1 cellular context compared by ENCODE assay signal in the genomic region with DNA sequence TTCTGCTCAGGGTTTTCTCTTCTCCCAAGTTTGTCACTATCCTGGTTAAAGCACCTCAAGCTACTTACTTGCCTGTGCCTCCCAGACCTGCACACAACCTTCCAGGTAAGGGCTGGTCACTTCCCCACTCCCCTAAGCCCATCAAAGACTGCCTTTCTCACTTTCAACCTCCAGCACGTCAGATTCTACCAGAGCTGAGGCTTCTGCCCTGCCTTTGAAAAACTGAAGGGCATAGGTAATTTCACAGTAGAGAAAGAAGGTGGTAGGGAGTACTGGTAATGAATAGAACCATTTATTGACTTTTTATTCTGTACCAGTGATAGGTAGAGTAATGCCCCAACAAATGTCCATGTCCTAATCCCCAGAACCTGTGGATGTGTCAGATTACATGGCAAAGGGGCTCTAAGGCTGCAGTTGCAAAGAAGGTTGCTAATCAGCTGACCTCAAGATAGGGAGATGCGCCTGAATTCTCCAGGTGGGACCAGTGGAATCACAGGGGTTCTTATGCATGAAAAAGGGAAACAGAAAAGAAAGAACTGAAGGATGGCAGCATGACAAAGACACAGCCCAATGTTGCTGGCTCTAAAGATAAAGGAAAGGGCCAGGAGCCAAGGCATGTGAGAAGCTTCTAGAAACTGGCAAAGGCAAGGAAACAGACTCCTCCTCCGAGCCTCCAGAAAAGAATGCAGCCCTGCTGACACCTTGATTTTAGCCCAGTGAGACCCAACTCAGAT.
TF ChIP-seq lines count a peak whose summit lies in the region.

No MANE protein-coding gene starts in this region.

TF ChIP-seq in GM23338, 12 proteins besides CTCF, POLR2A, EP300 and RAD21 (continued from another document):
- peak; percentile 50; the same call in 1 of the 2 replicates for TF ChIP-seq POLR2AphosphoS5 (IDR thresholded peaks at IDR 0.05; ENCODE audit: low read depth)
